Comparison of ENCODE assay signal across 1 cellular context in genomic region chr5:172002840-172003512, GRCh38.
TF ChIP-seq lines count a peak whose summit lies in the region.

No MANE protein-coding gene starts in this region.

TF ChIP-seq in HCT116, 20 proteins besides CTCF, POLR2A, EP300 and RAD21:
- TF ChIP-seq ATF3 (IDR thresholded peaks at IDR 0.05), result no peak
- no peak for TF ChIP-seq MAX (IDR thresholded peaks at IDR 0.05)
- TF ChIP-seq ZNF274 (IDR thresholded peaks at IDR 0.05; ENCODE audit: low read depth, low read length), result no peak
- TF ChIP-seq TCF7L2 (IDR thresholded peaks at IDR 0.05; ENCODE audit: borderline replicate concordance, extremely low read depth, insufficient read depth, insufficient read length), result no peak
- no peak for TF ChIP-seq ELF1 (IDR thresholded peaks at IDR 0.05; ENCODE audit: borderline replicate concordance, low read depth)
- TF ChIP-seq REST (IDR thresholded peaks at IDR 0.05; ENCODE audit: low read depth), result no peak
- TF ChIP-seq JUND (IDR thresholded peaks at IDR 0.05), result no peak
- no peak for TF ChIP-seq POLR2AphosphoS5 (IDR thresholded peaks at IDR 0.05; ENCODE audit: low read depth, low read length)
- TF ChIP-seq EGR1 (IDR thresholded peaks at IDR 0.05; ENCODE audit: low read depth), result no peak
- TF ChIP-seq EZH2 (IDR thresholded peaks at IDR 0.05), result no peak
- no peak for TF ChIP-seq YY1 (IDR thresholded peaks at IDR 0.05; ENCODE audit: extremely low read depth, insufficient replicate concordance, low read depth, low read length)
- no peak for TF ChIP-seq ZBTB33 (IDR thresholded peaks at IDR 0.05; ENCODE audit: extremely low read depth, insufficient replicate concordance, low read length)
- no peak for TF ChIP-seq EZH2phosphoT487 (IDR thresholded peaks at IDR 0.05; ENCODE audit: borderline replicate concordance)
- TF ChIP-seq CEBPB (IDR thresholded peaks at IDR 0.05; ENCODE audit: low read depth), result no peak
- no peak for TF ChIP-seq SIN3A (IDR thresholded peaks at IDR 0.05; ENCODE audit: low read depth)
- TF ChIP-seq SP1 (IDR thresholded peaks at IDR 0.05; ENCODE audit: low read depth), result no peak
- TF ChIP-seq SRF (IDR thresholded peaks at IDR 0.05; ENCODE audit: low read depth), result no peak
- TF ChIP-seq CBX3 (IDR thresholded peaks at IDR 0.05; ENCODE audit: low read depth), result no peak
